Comparison of ENCODE assay signal across 16 cellular contexts in genomic region chr12:55590152-55590551, GRCh38. TPM values are rescaled to one million over a fixed set of nuclear protein-coding genes. Genes with fewer than 3 reads are reported as not detected.
"Had no signal": no experiment of that assay in that cellular context is flagged by ENCODE, and none has a peak within 500 bp of the region (broad histone marks: within the 10 kb centered on the region; RNA-seq: fewer than 3 reads in every experiment).

No MANE protein-coding gene starts in this region.

RNA-seq across cellular contexts. Expression of gene OR2AP1, which starts 17.9 kb away (rescaled TPM):
- total RNA-seq: omental fat pad, osteocyte, pancreas, posterior vena cava, prostate gland, pulmonary artery endothelial cell, right atrium auricular region, sciatic nerve, smooth muscle cell, spleen, suprapubic skin, testis, transverse colon, ureter, vagina had no signal

RNA-seq across cellular contexts. Expression of gene OR6C4, which starts 40.8 kb away (rescaled TPM):
- total RNA-seq: natural killer cell, omental fat pad, osteocyte, pancreas, posterior vena cava, prostate gland, pulmonary artery endothelial cell, right atrium auricular region, sciatic nerve, smooth muscle cell, spleen, suprapubic skin, testis, transverse colon, ureter, vagina had no signal

RNA-seq across cellular contexts. Expression of gene OR10P1, which starts 46.5 kb away (rescaled TPM):
- total RNA-seq: natural killer cell, omental fat pad, osteocyte, pancreas, posterior vena cava, prostate gland, pulmonary artery endothelial cell, right atrium auricular region, sciatic nerve, smooth muscle cell, spleen, suprapubic skin, testis, transverse colon, ureter, vagina had no signal
